8 cellular contexts compared by ENCODE assay signal in the genomic region with DNA sequence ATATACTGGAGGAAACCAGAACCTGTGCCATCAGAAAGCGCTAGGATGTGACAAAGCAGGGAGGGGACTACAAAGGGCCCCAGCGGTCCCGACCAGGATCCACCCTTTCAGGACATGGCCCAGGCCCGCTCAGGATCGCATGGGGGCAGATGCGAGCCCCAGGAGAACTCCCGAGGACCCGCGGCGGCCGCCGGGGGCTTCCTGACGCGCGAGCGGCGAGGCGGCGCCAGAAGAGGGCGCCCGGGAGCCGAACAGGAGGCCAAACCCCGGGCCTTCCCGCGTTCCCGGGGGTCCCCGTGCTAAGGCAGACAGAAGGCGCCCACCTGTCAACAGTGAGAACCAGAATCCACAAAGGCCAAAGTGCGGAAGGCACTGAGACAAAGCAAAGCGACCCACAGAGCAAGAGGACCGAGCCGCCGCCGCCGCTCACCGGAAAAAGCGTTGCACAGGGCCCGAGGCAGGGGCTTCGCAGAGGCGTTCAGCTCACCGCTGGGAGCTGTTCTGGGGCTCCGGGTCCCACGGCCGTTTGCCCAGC. TPM values are rescaled to one million over a fixed set of nuclear protein-coding genes. Genes with fewer than 3 reads are reported as not detected.
DNase-seq lines count a peak whose midpoint lies in the region; ATAC-seq lines count a peak whose summit lies in the region.

No MANE protein-coding gene starts in this region.

- DNase-seq in COLO829 (ENCODE audit: low spot score), result peak; percentile 28
- DNase-seq in HT-29 (ENCODE audit: low spot score), result peak; percentile 64
- peak; percentile 61 to 77 for DNase-seq in SJCRH30
- DNase-seq in activated naive CD4-positive, alpha-beta T cell treated with Interleukin-2 at 50 U/mL for 16 hours, result peak; percentile 72
- peak; percentile 78 for DNase-seq in cardiac septum (ENCODE audit: low spot score)
- DNase-seq in putamen (ENCODE audit: low spot score), result peak; percentile 10
- peak; percentile 56 for DNase-seq in ureter (ENCODE audit: low spot score)

- no peak overlapping the region for H3K27ac ChIP-seq in SJCRH30

- H3K4me3 ChIP-seq in SJCRH30, result peak overlapping the region; percentile 41

- intact Hi-C loops in cardiac septum (cut with DNase I), result no loop called here

- ATAC-seq in GM18873 (IDR thresholded peaks at IDR 0.05; ENCODE audit: low FRiP score, unreplicated experiment), result no peak

- no peaks in the 10 kb centered on the region for H3K36me3 ChIP-seq in SJCRH30

- no peaks in the 10 kb centered on the region for H3K27me3 ChIP-seq in SJCRH30

- H3K9me3 ChIP-seq in SJCRH30 (replicated peaks), result no peaks in the 10 kb centered on the region

- no peaks in the 10 kb centered on the region for H3K4me1 ChIP-seq in SJCRH30

RNA-seq across cellular contexts. Expression of gene OPN1LW, which starts 7.3 kb away (rescaled TPM):
- total RNA-seq in HT-29 (2014; rRNA removed; shearing (Covaris generic)), result not detected in 2 replicates
- total RNA-seq in SJCRH30 (2014; rRNA removed; shearing (Covaris generic)), result not detected in 2 replicates
- total RNA-seq in cardiac septum (not detected), ureter (not detected)

RNA-seq across cellular contexts. Expression of gene MECP2, which starts 39.2 kb away (rescaled TPM):
- total RNA-seq in HT-29 (2014; rRNA removed; shearing (Covaris generic)), result 41.6 and 52.9 TPM in 2 replicates
- total RNA-seq in SJCRH30 (2014; rRNA removed; shearing (Covaris generic)), result 22.0 and 26.2 TPM in 2 replicates
- total RNA-seq in cardiac septum (37.6 TPM), ureter (105 TPM)

RNA-seq across cellular contexts. Expression of gene OPN1MW, which starts 45.7 kb away (rescaled TPM):
- total RNA-seq in HT-29 (2014; rRNA removed; shearing (Covaris generic)), result not detected in 2 replicates
- not detected in 2 replicates for total RNA-seq in SJCRH30 (2014; rRNA removed; shearing (Covaris generic))
- total RNA-seq in cardiac septum, result not detected
- total RNA-seq in ureter, result not detected

Comparison
In these comparisons a context has a peak if more than half of its experiments do, and no peak if none do; other contexts are left out.
1. DNase-seq: peak in every context shown above with its lines; median percentile 78 in cardiac septum; 72 in activated naive CD4-positive, alpha-beta T cell treated with Interleukin-2 at 50 U/mL for 16 hours; 69 in SJCRH30; 64 in HT-29; 56 in ureter; 28 in COLO829; 10 in putamen.